In genomic region chr1:45326627-45327591, GRCh38 we compare ENCODE assay signal across 8 cellular contexts. TPM values are rescaled to one million over a fixed set of nuclear protein-coding genes. Genes with fewer than 3 reads are reported as not detected.
A peak's percentile ranks its signal among the peaks of the same experiment; 100 is the strongest.
DNase-seq lines count a peak whose midpoint lies in the region; ATAC-seq and TF ChIP-seq lines count a peak whose summit lies in the region.

Gene HPDL, plus strand, starts transcription at chr1:45326895. Its CDS starts 254 bp downstream, at chr1:45327149.

- in situ Hi-C loops in astrocyte of the spinal cord (cut with HindIII; ENCODE audit: low sequenced_read_pairs), result no loop called here

- no peak for ATAC-seq in HG03135 (IDR thresholded peaks at IDR 0.05; ENCODE audit: unreplicated experiment)

- H3K9me3 ChIP-seq in iPS-15b (ENCODE audit: control insufficient read depth, insufficient read depth, low read length), result no peaks in the 10 kb centered on the region

- H3K4me3 Mint-ChIP-seq in IgD-negative memory B cell, result peak within 1 kb of the TSS; percentile 83 to 93 (median 88)

- H3K27me3 Mint-ChIP-seq in IgD-negative memory B cell, result peaks cover 4% of the 10 kb centered on the region

- POLR2A ChIA-PET in GM10248 (lab: Yijun Ruan, JAX), result interaction anchor here (0.6 to 1.5 kb wide), 4 partner anchors 11 to 113 kb away, joined by 3 to 8 read pairs (median 4); partner anchors contain the start of genes MUTYH and TOE1

- TF ChIP-seq CTCF in GM10248 (IDR thresholded peaks at IDR 0.05; ENCODE audit: control extremely low read depth, extremely low read depth, low read depth, missing control alignments), result no peak
- no peak for TF ChIP-seq CTCF in astrocyte of the spinal cord (IDR thresholded peaks at IDR 0.05; ENCODE audit: low read depth, low read length)

- DNase-seq in GM10248 (ENCODE audit: extremely low spot score) (peak; percentile 83), T-helper 1 cell (peak in 4 of 5 donors; percentile 24 to 63 (median 38)), astrocyte of the spinal cord (ENCODE audit: low read depth, low spot score) (peak; percentile 42), skeletal muscle cell (ENCODE audit: low read depth) (no peak), HuH-7.5 (ENCODE audit: low spot score) (no peak)

- peaks cover 10% of the 10 kb centered on the region for H3K4me1 ChIP-seq in iPS-15b (ENCODE audit: control insufficient read depth, insufficient read depth, low read length)

- peaks cover 0 to 6% (median 6%) of the 10 kb centered on the region in 3 donors for H3K4me1 Mint-ChIP-seq in IgD-negative memory B cell

- H3K4me3 ChIP-seq in astrocyte of the spinal cord (ENCODE audit: low read depth, low read length) (peak within 1 kb of the TSS; percentile 53), iPS-15b (ENCODE audit: low read depth, low read length) (peak within 1 kb of the TSS; percentile 81), skeletal muscle cell (ENCODE audit: low read depth, low read length) (peak within 1 kb of the TSS; percentile 49)

- H3K9ac ChIP-seq in iPS-15b (ENCODE audit: low read depth, low read length), result peak within 1 kb of the TSS; percentile 91

- H3K36me3 ChIP-seq in iPS-15b (ENCODE audit: control insufficient read depth, insufficient read depth, low read length), result peaks cover 6% of the 10 kb centered on the region

- no peaks in the 10 kb centered on the region for H3K27me3 ChIP-seq in iPS-15b (ENCODE audit: control insufficient read depth, insufficient read depth, low read length)

- no peaks in the 10 kb centered on the region for H3K9me3 Mint-ChIP-seq in IgD-negative memory B cell

- H3K36me3 Mint-ChIP-seq in IgD-negative memory B cell, result peaks cover 3% of the 10 kb centered on the region

- H3K27ac Mint-ChIP-seq in IgD-negative memory B cell, result peak within 1 kb of the TSS; percentile 56 to 86 (median 73)

- CTCF ChIA-PET in GM10248 (lab: Yijun Ruan, JAX), result interaction anchor here (1.1 to 5.4 kb wide), 11 partner anchors 10 to 313 kb away, joined by 3 to 32 read pairs (median 4); partner anchors contain the start of genes MUTYH and TOE1

RNA-seq across cellular contexts. Expression of gene HPDL, which starts in this region (rescaled TPM):
- 1.3 TPM for polyA plus RNA-seq in IgD-negative memory B cell

Comparison
In these comparisons a context has a peak if more than half of its experiments do, and no peak if none do; other contexts are left out.
1. DNase-seq: peak in GM10248 (single experiment), T-helper 1 cell (4 of 5) and astrocyte of the spinal cord (single experiment); none in skeletal muscle cell (single experiment) and HuH-7.5 (single experiment).
2. Peak in every context shown above with its lines, with median percentiles within 50 percentile points of each other: H3K4me3 ChIP-seq.